Comparison of ENCODE assay signal across 10 cellular contexts in the genomic region with DNA sequence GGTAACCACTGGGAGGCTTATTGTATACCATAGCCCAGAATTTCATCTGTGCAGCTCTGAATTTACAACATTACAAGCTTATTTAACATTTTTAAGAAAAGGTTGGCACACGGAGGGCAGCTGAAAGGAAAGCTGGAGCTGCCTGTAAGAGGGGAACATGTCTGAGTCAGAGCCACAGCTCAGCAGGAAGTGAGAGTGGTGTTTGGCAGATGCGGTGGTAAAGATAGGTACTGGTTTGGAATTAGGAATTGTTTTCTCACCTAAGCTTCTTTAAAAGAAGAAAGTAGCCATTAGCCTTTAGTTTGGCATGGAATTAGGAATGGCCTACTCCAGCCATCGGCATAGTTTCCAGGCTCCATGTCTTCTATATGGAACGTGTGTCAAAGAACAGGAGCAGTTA.
"Had no signal": no experiment of that assay in that cellular context is flagged by ENCODE, and none has a peak within 500 bp of the region (broad histone marks: within the 10 kb centered on the region; RNA-seq: fewer than 3 reads in every experiment).

No MANE protein-coding gene starts in this region.

- H3K36me3 Mint-ChIP-seq: activated CD4-positive, alpha-beta memory T cell treated with anti-CD3 and anti-CD28 coated beads for 36 hours; activated naive CD8-positive, alpha-beta T cell treated with anti-CD3 and anti-CD28 coated beads for 36 hours had no signal

- DNase-seq: activated CD4-positive, alpha-beta memory T cell treated with anti-CD3 and anti-CD28 coated beads for 36 hours; activated effector memory CD4-positive, alpha-beta T cell treated with anti-CD3 and anti-CD28 coated beads, Interleukin-2, amount 50 U/mL, for 16 hours; activated naive CD8-positive, alpha-beta T cell treated with anti-CD3 and anti-CD28 coated beads for 36 hours; activated T-cell treated with anti-CD3 and anti-CD28 coated beads, Interleukin-2, amount 50 U/mL, for 4 hours; stimulated activated CD4-positive, alpha-beta T cell treated with anti-CD3 and anti-CD28 coated beads, Interleukin-12 subunit alpha, Interleukin-12 subunit beta, amount 100 ng/mL, for 4 hours; stimulated activated naive CD4-positive, alpha-beta T cell treated with Interleukin-2 at 50 U/mL for 16 hours; T-helper 17 cell had no signal

- H3K4me3 ChIP-seq: suprapubic skin had no signal

- H3K27me3 Mint-ChIP-seq: activated CD4-positive, alpha-beta memory T cell treated with anti-CD3 and anti-CD28 coated beads for 36 hours; type B pancreatic cell had no signal

- H3K9me3 Mint-ChIP-seq: activated CD4-positive, alpha-beta memory T cell treated with anti-CD3 and anti-CD28 coated beads for 36 hours; activated naive CD8-positive, alpha-beta T cell treated with anti-CD3 and anti-CD28 coated beads for 36 hours; activated T-cell treated with anti-CD3 and anti-CD28 coated beads, Interleukin-2, amount 50 U/mL, for 4 hours; nephron; type B pancreatic cell had no signal

- H3K4me3 Mint-ChIP-seq: activated CD4-positive, alpha-beta memory T cell treated with anti-CD3 and anti-CD28 coated beads for 36 hours; activated naive CD8-positive, alpha-beta T cell treated with anti-CD3 and anti-CD28 coated beads for 36 hours; activated T-cell treated with anti-CD3 and anti-CD28 coated beads, Interleukin-2, amount 50 U/mL, for 4 hours; nephron; T-helper 17 cell; type B pancreatic cell had no signal

- H3K27ac Mint-ChIP-seq: activated CD4-positive, alpha-beta memory T cell treated with anti-CD3 and anti-CD28 coated beads for 36 hours; activated naive CD8-positive, alpha-beta T cell treated with anti-CD3 and anti-CD28 coated beads for 36 hours; T-helper 17 cell; type B pancreatic cell had no signal

- ATAC-seq: activated T-cell treated with anti-CD3 and anti-CD28 coated beads, Interleukin-2, amount 50 U/mL, for 4 hours; T-helper 17 cell had no signal

- H3K4me1 Mint-ChIP-seq: activated naive CD8-positive, alpha-beta T cell treated with anti-CD3 and anti-CD28 coated beads for 36 hours; nephron; T-helper 17 cell had no signal
